ENCODE assay signal across 6 cellular contexts in genomic region chr15:35998637-35999036, GRCh38.
"Had no signal": no experiment of that assay in that cellular context is flagged by ENCODE, and none has a peak within 500 bp of the region (broad histone marks: within the 10 kb centered on the region; RNA-seq: fewer than 3 reads in every experiment).

No MANE protein-coding gene starts in this region.

- H3K9me3 ChIP-seq: HAP-1 had no signal

- DNase-seq: GM23248, GOT3, H7, IMR-90 had no signal

- H3K4me3 ChIP-seq: GM23248, HAP-1 had no signal

- H3K9ac ChIP-seq: GM23248 had no signal

- H3K27ac ChIP-seq: GM23248 had no signal

- ATAC-seq: HCT116 had no signal

- H2AFZ ChIP-seq: GM23248 had no signal

- H3K36me3 ChIP-seq: HAP-1 had no signal
